In the genomic region with DNA sequence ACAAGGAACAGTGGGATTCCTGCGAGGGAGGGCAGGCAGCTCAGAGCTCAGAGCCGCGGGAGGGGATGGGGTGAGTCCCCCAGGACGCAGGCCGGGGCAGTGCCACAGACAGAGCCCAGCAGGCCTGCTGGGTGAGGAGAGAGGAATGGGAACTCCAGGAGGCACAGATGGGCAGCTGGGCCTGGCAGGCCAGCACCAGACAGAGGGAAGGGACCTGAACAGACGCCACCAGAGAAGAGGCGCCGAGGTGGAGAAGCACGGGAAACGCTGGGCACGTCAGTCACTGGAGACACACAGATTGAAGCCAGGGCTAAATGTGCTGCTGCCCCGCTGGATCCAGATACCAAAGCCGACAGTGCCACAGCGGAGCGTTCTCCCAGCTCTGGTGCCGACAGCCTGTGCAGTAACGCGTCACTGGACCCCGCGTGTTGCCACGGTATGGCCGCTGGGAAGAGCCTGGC, we compare ENCODE assay signal across 1 cellular context.
TF ChIP-seq lines count a peak whose summit lies in the region.

No MANE protein-coding gene starts in this region.

TF ChIP-seq in WTC11, 78 proteins besides CTCF, POLR2A, EP300 and RAD21 (continued from another document):
- TF ChIP-seq ETV6 (CRISPR knock-in tag; IDR thresholded peaks at IDR 0.05) (no peak), RELA (CRISPR knock-in tag; IDR thresholded peaks at IDR 0.05; ENCODE audit: borderline replicate concordance) (no peak), EMX1 (CRISPR knock-in tag; IDR thresholded peaks at IDR 0.05) (no peak)
TF ChIP-seq in WTC11: peak in this region for 0.
